ENCODE assay signal across 3 cellular contexts in genomic region chr1:55031098-55031497, GRCh38. TPM values are rescaled to one million over a fixed set of nuclear protein-coding genes. Genes with fewer than 3 reads are reported as not detected.
"Had no signal": no experiment of that assay in that cellular context is flagged by ENCODE, and none has a peak within 500 bp of the region (broad histone marks: within the 10 kb centered on the region; RNA-seq: fewer than 3 reads in every experiment).

No MANE protein-coding gene starts in this region.

RNA-seq across cellular contexts. Expression of gene BSND, which starts 32.4 kb away (rescaled TPM):
- total RNA-seq: GM23248, H4, HFFc6 had no signal
- polyA plus RNA-seq: GM23248 had no signal

RNA-seq across cellular contexts. Expression of gene TMEM61, which starts 50.7 kb away (rescaled TPM):
- total RNA-seq: GM23248, HFFc6 had no signal
- polyA plus RNA-seq: GM23248 had no signal
